3 cellular contexts compared by ENCODE assay signal in genomic region chr9:96090630-96091029, GRCh38.
DNase-seq lines count a peak whose midpoint lies in the region; ATAC-seq, FAIRE-seq and TF ChIP-seq lines count a peak whose summit lies in the region.
"Not testable (repeated sequence)": the region's sequence is repeated elsewhere in the genome, so short reads cannot be mapped to it uniquely, and the experiment has no call there.

No MANE protein-coding gene starts in this region.

- TF ChIP-seq RAD21 in K562 (CRISPR knock-in tag; conservative IDR thresholded peaks at IDR 0.05 in 1 of 2, IDR thresholded peaks at IDR 0.05 in 1 of 2): not testable (repeated sequence)

- peaks cover 18% of the 10 kb centered on the region for H3K27me3 Mint-ChIP-seq in activated CD8-positive, alpha-beta T cell treated with anti-CD3 and anti-CD28 coated beads, Interleukin-2, amount 10 ng/mL, durations not matched to agents 7 days and 5 days (ENCODE audit: low read depth)

- not testable (repeated sequence) for H3K36me3 ChIP-seq in HEK293 (ENCODE audit: control insufficient read depth in 2 of 2, insufficient read depth in 1 of 2, low read length in 2 of 2); K562 (ENCODE audit: control insufficient read depth, insufficient read depth, low read length)

- H3K4me1 Mint-ChIP-seq in activated CD8-positive, alpha-beta T cell treated with anti-CD3 and anti-CD28 coated beads, Interleukin-2, amount 10 ng/mL, durations not matched to agents 7 days and 5 days (ENCODE audit: low read depth): not testable (repeated sequence)

- H3K79me2 ChIP-seq in K562 (ENCODE audit: control insufficient read depth, insufficient read depth, low read length): not testable (repeated sequence)

- H3K9me3 Mint-ChIP-seq in activated CD8-positive, alpha-beta T cell treated with anti-CD3 and anti-CD28 coated beads, Interleukin-2, amount 10 ng/mL, durations not matched to agents 7 days and 5 days (ENCODE audit: insufficient read depth): not testable (repeated sequence)

- H2AFZ ChIP-seq in K562 (ENCODE audit: low read depth, low read length): not testable (repeated sequence)

- not testable (repeated sequence) for TF ChIP-seq POLR2A in K562 (conservative IDR thresholded peaks at IDR 0.05)

- peaks cover 17 to 40% of the 10 kb centered on the region in 2 experiments for H3K27me3 ChIP-seq in K562 (ENCODE audit: control insufficient read depth in 2 of 2, insufficient read depth in 2 of 2, low read length in 2 of 2)

- CTCF ChIA-PET in HEK293 (lab: Yijun Ruan, JAX); activated CD8-positive, alpha-beta T cell treated with anti-CD3 and anti-CD28 coated beads, Interleukin-2, amount 10 ng/mL, durations not matched to agents 7 days and 5 days (lab: Charles Lee); K562 (lab: Yijun Ruan, JAX; ENCODE audit: low intra/inter-chr PET ratio): not testable (repeated sequence)

- DNase-seq in activated CD8-positive, alpha-beta T cell treated with anti-CD3 and anti-CD28 coated beads, Interleukin-2, amount 10 ng/mL, durations not matched to agents 7 days and 5 days; K562 (ENCODE audit: extremely low read depth in 1 of 4, low spot score in 3 of 4): not testable (repeated sequence)

- BruUV-seq in K562 (replicated peaks; lab: Mats Ljungman, UMichigan): not testable (repeated sequence)

- not testable (repeated sequence) for TF ChIP-seq EP300 in K562 (IDR thresholded peaks at IDR 0.05; ENCODE audit: low read length)

- not testable (repeated sequence) for H4K20me1 ChIP-seq in K562 (replicated peaks; ENCODE audit: control insufficient read depth, insufficient read depth, low read length)

- 10% methylated on average over 2 of the region's 2 CpGs for WGBS in K562 (ENCODE audit: insufficient coverage, low coverage, missing lambda C conversion rate)

- not testable (repeated sequence) for H3K4me3 Mint-ChIP-seq in activated CD8-positive, alpha-beta T cell treated with anti-CD3 and anti-CD28 coated beads, Interleukin-2, amount 10 ng/mL, durations not matched to agents 7 days and 5 days

- not testable (repeated sequence) for H3K27ac ChIP-seq in HEK293 (ENCODE audit: extremely low read depth, low read depth, low read length); K562 (ENCODE audit: extremely low read depth, low read depth, low read length)

- H3K4me2 ChIP-seq in K562 (ENCODE audit: insufficient read depth, low read length): not testable (repeated sequence)

- intact Hi-C loops in K562 (cut with micrococcal nuclease): not testable (repeated sequence)

- in situ Hi-C loops in K562 (cut with MboI): not testable (repeated sequence)

- not testable (repeated sequence) for ATAC-seq in activated CD8-positive, alpha-beta T cell treated with anti-CD3 and anti-CD28 coated beads, Interleukin-2, amount 10 ng/mL, durations not matched to agents 7 days and 5 days; K562

- H3K36me3 Mint-ChIP-seq in activated CD8-positive, alpha-beta T cell treated with anti-CD3 and anti-CD28 coated beads, Interleukin-2, amount 10 ng/mL, durations not matched to agents 7 days and 5 days (ENCODE audit: low read depth): not testable (repeated sequence)

- H3K9ac ChIP-seq in K562 (ENCODE audit: insufficient read depth in 1 of 2, low read depth in 2 of 2, low read length in 2 of 2): not testable (repeated sequence)

- H3K27ac Mint-ChIP-seq in activated CD8-positive, alpha-beta T cell treated with anti-CD3 and anti-CD28 coated beads, Interleukin-2, amount 10 ng/mL, durations not matched to agents 7 days and 5 days: peak overlapping the region; percentile 27

- POLR2A ChIA-PET in HEK293 (lab: Yijun Ruan, JAX); activated CD8-positive, alpha-beta T cell treated with anti-CD3 and anti-CD28 coated beads, Interleukin-2, amount 10 ng/mL, durations not matched to agents 7 days and 5 days (lab: Charles Lee); K562 (lab: Yijun Ruan, JAX): not testable (repeated sequence)

- H3K4me1 ChIP-seq in HEK293 (ENCODE audit: control insufficient read depth, insufficient read depth, low read length); K562 (replicated peaks in 1 of 2; ENCODE audit: control insufficient read depth in 2 of 2, insufficient read depth in 2 of 2, low read length in 2 of 2): not testable (repeated sequence)

- TF ChIP-seq CTCF in HEK293 (tag by site-specific recombination; IDR thresholded peaks at IDR 0.05); K562 (IDR thresholded peaks at IDR 0.05 in 2 of 3, conservative IDR thresholded peaks at IDR 0.05 in 1 of 3; ENCODE audit: insufficient read depth in 2 of 3, low read depth in 1 of 3, low read length in 3 of 3): not testable (repeated sequence)

- H3K9me3 ChIP-seq in HEK293 (ENCODE audit: control insufficient read depth, insufficient read depth, low read depth, low read length); K562 (replicated peaks; ENCODE audit: control insufficient read depth, insufficient read depth, low read depth, low read length): not testable (repeated sequence)

- not testable (repeated sequence) for H3K9me1 ChIP-seq in K562 (ENCODE audit: control insufficient read depth, insufficient read depth, low read length)

- not testable (repeated sequence) for FAIRE-seq in K562 (lab: Jason Lieb, UNC)

- H3K4me3 ChIP-seq in HEK293 (ENCODE audit: low read depth, low read length); K562: not testable (repeated sequence)

TF ChIP-seq in HEK293, 187 proteins besides CTCF, POLR2A, EP300 and RAD21:
- peak; percentile 57; the same call in 1 of the 2 replicates for TF ChIP-seq ZNF146 (tag by site-specific recombination; IDR thresholded peaks at IDR 0.05)

TF ChIP-seq in K562, 482 proteins besides CTCF, POLR2A, EP300 and RAD21:
- TF ChIP-seq RBM25 (IDR thresholded peaks at IDR 0.05; ENCODE audit: low read depth, low read length, severe bottlenecking) (peak; percentile 17), ZNF146 (CRISPR knock-in tag; IDR thresholded peaks at IDR 0.05; ENCODE audit: unreplicated experiment) (peak; percentile 79)
TF ChIP-seq in K562: peak in this region for 2; not testable (repeated sequence) for 480.
